Comparison of ENCODE assay signal across 27 cellular contexts in the genomic region with DNA sequence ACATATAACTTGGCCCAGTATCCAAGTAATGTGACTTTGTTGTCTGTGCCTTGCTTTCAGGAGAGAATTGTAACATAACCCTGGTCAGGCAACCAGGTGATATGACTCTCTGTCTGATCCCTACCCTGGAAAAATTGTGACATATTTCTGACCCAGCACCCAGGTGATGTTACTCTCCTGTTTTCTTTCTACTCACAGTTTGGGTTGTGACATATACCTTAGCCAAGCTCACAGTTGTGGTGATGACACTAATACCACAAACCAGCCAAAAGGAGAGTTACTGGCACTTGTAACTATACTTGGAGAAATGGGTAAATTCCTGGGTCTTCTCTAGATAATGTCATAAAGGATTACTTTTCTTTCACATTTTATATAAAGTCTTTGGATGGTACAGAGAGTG.
"Had no signal": no experiment of that assay in that cellular context is flagged by ENCODE, and none has a peak within 500 bp of the region (broad histone marks: within the 10 kb centered on the region; RNA-seq: fewer than 3 reads in every experiment).

No MANE protein-coding gene starts in this region.

- H3K27me3 Mint-ChIP-seq: effector memory CD8-positive, alpha-beta T cell; memory B cell; stimulated activated memory B cell treated with anti-CD40 and anti-IgM and Interleukin-4, amounts not matched to agents 10 μg/mL and 1 μg/mL and 100 μg/mL, for 72 hours; stimulated activated naive CD8-positive, alpha-beta T cell treated with anti-CD3 and anti-CD28 coated beads, Interleukin-15, Interleukin-2, amounts not matched to agents 100 ng/mL and 50 ng/mL, for 24 hours had no signal

- H3K4me3 ChIP-seq: gastroesophageal sphincter, heart left ventricle, hepatocyte, lung, neural progenitor cell, ovary, psoas muscle, sigmoid colon, suprapubic skin, transverse colon, upper lobe of right lung, uterus had no signal

- H3K9me3 ChIP-seq: gastroesophageal sphincter, heart left ventricle, ovary, psoas muscle, sigmoid colon, suprapubic skin, transverse colon, upper lobe of right lung, uterus had no signal

- ATAC-seq: effector memory CD8-positive, alpha-beta T cell; gastroesophageal sphincter; heart left ventricle; left lobe of liver; psoas muscle; right cardiac atrium; stimulated activated memory B cell treated with anti-CD40 and anti-IgM and Interleukin-4, amounts not matched to agents 10 μg/mL and 1 μg/mL and 100 μg/mL, for 72 hours; upper lobe of right lung had no signal

- H3K9me3 Mint-ChIP-seq: memory B cell; nephron; stimulated activated memory B cell treated with anti-CD40 and anti-IgM and Interleukin-4, amounts not matched to agents 10 μg/mL and 1 μg/mL and 100 μg/mL, for 72 hours had no signal

- H3K4me1 ChIP-seq: gastroesophageal sphincter, heart left ventricle, psoas muscle, sigmoid colon, suprapubic skin, transverse colon, upper lobe of right lung, uterus had no signal

- H3K4me2 ChIP-seq: hepatocyte, neural progenitor cell had no signal

- H3K27me3 ChIP-seq: gastroesophageal sphincter, heart left ventricle, hepatocyte, neural progenitor cell, ovary, sigmoid colon, suprapubic skin, transverse colon, upper lobe of right lung, uterus had no signal

- H3K36me3 ChIP-seq: ovary, uterus had no signal

- H3K4me1 Mint-ChIP-seq: nephron; stimulated activated memory B cell treated with anti-CD40 and anti-IgM and Interleukin-4, amounts not matched to agents 10 μg/mL and 1 μg/mL and 100 μg/mL, for 72 hours had no signal

- FAIRE-seq: endometrium, kidney had no signal

- H3K9ac ChIP-seq: neural progenitor cell had no signal

- H2AFZ ChIP-seq: hepatocyte, neural progenitor cell had no signal

- H3K27ac Mint-ChIP-seq: memory B cell; nephron; neural progenitor cell; stimulated activated memory B cell treated with anti-CD40 and anti-IgM and Interleukin-4, amounts not matched to agents 10 μg/mL and 1 μg/mL and 100 μg/mL, for 72 hours; stimulated activated naive CD8-positive, alpha-beta T cell treated with anti-CD3 and anti-CD28 coated beads, Interleukin-15, Interleukin-2, amounts not matched to agents 100 ng/mL and 50 ng/mL, for 24 hours had no signal

- H3K27ac ChIP-seq: gastroesophageal sphincter, heart left ventricle, hepatocyte, neural progenitor cell, ovary, psoas muscle, sigmoid colon, suprapubic skin, transverse colon, upper lobe of right lung, uterus had no signal

- DNase-seq: cortex of kidney; effector memory CD8-positive, alpha-beta T cell; foreskin fibroblast; heart left ventricle; kidney; nucleus accumbens; ovary; posterior cingulate gyrus; psoas muscle; right cardiac atrium; sigmoid colon; stimulated activated CD4-positive, alpha-beta T cell treated with anti-CD3 and anti-CD28 coated beads, Interleukin-2, amount 100 ng/mL, for 24 hours; stimulated activated CD4-positive, alpha-beta T cell treated with anti-CD3 and anti-CD28 coated beads, Interleukin-4, amount 100 ng/mL, for 24 hours; transverse colon; upper lobe of right lung; uterus had no signal

- H3K4me3 Mint-ChIP-seq: effector memory CD8-positive, alpha-beta T cell; memory B cell; nephron; neural progenitor cell; stimulated activated memory B cell treated with anti-CD40 and anti-IgM and Interleukin-4, amounts not matched to agents 10 μg/mL and 1 μg/mL and 100 μg/mL, for 72 hours; stimulated activated naive CD8-positive, alpha-beta T cell treated with anti-CD3 and anti-CD28 coated beads, Interleukin-15, Interleukin-2, amounts not matched to agents 100 ng/mL and 50 ng/mL, for 24 hours had no signal
